ENCODE assay signal across 18 cellular contexts in the genomic region with DNA sequence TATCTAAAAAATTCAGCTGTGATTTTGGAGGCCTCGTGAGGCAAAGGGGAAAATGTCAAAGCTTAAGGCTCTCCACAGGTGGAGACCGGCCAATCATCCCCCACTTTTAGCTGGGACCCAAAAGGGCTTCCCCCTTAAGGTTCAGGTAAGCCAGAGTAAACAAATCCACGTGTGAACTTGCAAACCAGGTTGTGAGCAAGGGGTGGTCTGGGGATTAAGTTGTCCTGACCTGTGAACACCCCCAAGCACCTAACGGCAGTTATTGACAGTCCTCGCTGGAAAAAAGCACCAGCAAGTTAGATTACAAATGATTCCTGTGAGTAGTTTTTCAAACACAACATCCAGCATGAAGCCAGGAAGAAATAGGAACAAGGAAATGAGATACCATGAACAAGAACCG. TPM values are rescaled to one million over a fixed set of nuclear protein-coding genes. Genes with fewer than 3 reads are reported as not detected.
DNase-seq lines count a peak whose midpoint lies in the region; ATAC-seq, FAIRE-seq and TF ChIP-seq lines count a peak whose summit lies in the region.
"Had no signal": no experiment of that assay in that cellular context is flagged by ENCODE, and none has a peak within 500 bp of the region (broad histone marks: within the 10 kb centered on the region; RNA-seq: fewer than 3 reads in every experiment).

No MANE protein-coding gene starts in this region.

- H3K4me3 ChIP-seq in stomach, result no peak overlapping the region
- H3K4me3 ChIP-seq: GM23338 had no signal

- no peaks in the 10 kb centered on the region for H3K4me1 ChIP-seq in stomach

- TF ChIP-seq EP300 in stomach (IDR thresholded peaks at IDR 0.05), result no peak

- H3K9me3 ChIP-seq in stomach, result no peaks in the 10 kb centered on the region

- peaks cover 45% of the 10 kb centered on the region for H3K27me3 Mint-ChIP-seq in activated CD8-positive, alpha-beta memory T cell treated with anti-CD3 and anti-CD28 coated beads, Interleukin-2, amount 10 ng/mL, durations not matched to agents 7 days and 5 days
- H3K27me3 Mint-ChIP-seq in stimulated activated memory B cell treated with anti-CD40 and anti-IgM and Interleukin-4, amounts not matched to agents 10 μg/mL and 1 μg/mL and 100 μg/mL, for 72 hours, result no peaks in the 10 kb centered on the region

- no peaks in the 10 kb centered on the region for H3K36me3 Mint-ChIP-seq in activated CD8-positive, alpha-beta memory T cell treated with anti-CD3 and anti-CD28 coated beads, Interleukin-2, amount 10 ng/mL, durations not matched to agents 7 days and 5 days
- H3K36me3 Mint-ChIP-seq in stimulated activated memory B cell treated with anti-CD40 and anti-IgM and Interleukin-4, amounts not matched to agents 10 μg/mL and 1 μg/mL and 100 μg/mL, for 72 hours, result no peaks in the 10 kb centered on the region

- no peak overlapping the region for H3K27ac ChIP-seq in stomach
- H3K27ac ChIP-seq: C4-2B had no signal

- no peak for TF ChIP-seq POLR2A in GM12891 (IDR thresholded peaks at IDR 0.05; ENCODE audit: low read depth, low read length)
- TF ChIP-seq POLR2A in stomach (IDR thresholded peaks at IDR 0.05), result no peak

- CTCF ChIA-PET in activated CD8-positive, alpha-beta memory T cell treated with anti-CD3 and anti-CD28 coated beads, Interleukin-2, amount 10 ng/mL, durations not matched to agents 7 days and 5 days (lab: Charles Lee), result no interaction called here

- no peak for ATAC-seq in activated CD8-positive, alpha-beta memory T cell treated with anti-CD3 and anti-CD28 coated beads, Interleukin-2, amount 10 ng/mL, durations not matched to agents 7 days and 5 days
- no peak for ATAC-seq in stimulated activated memory B cell treated with anti-CD40 and anti-IgM and Interleukin-4, amounts not matched to agents 10 μg/mL and 1 μg/mL and 100 μg/mL, for 72 hours
- ATAC-seq: GM23338, PC-3 had no signal

- 37 to 58% (median 54%) methylated on average over 6 of the region's 6 CpGs for WGBS in stomach, 5 donors

- H3K27ac Mint-ChIP-seq in activated CD8-positive, alpha-beta memory T cell treated with anti-CD3 and anti-CD28 coated beads, Interleukin-2, amount 10 ng/mL, durations not matched to agents 7 days and 5 days, result no peak overlapping the region
- H3K27ac Mint-ChIP-seq in stimulated activated memory B cell treated with anti-CD40 and anti-IgM and Interleukin-4, amounts not matched to agents 10 μg/mL and 1 μg/mL and 100 μg/mL, for 72 hours, result peak overlapping the region; percentile 81
- H3K27ac Mint-ChIP-seq: GM23338 had no signal

- no peaks in the 10 kb centered on the region for H3K36me3 ChIP-seq in stomach

- H3K4me1 Mint-ChIP-seq in activated CD8-positive, alpha-beta memory T cell treated with anti-CD3 and anti-CD28 coated beads, Interleukin-2, amount 10 ng/mL, durations not matched to agents 7 days and 5 days, result peaks cover 9% of the 10 kb centered on the region
- peaks cover 45% of the 10 kb centered on the region for H3K4me1 Mint-ChIP-seq in stimulated activated memory B cell treated with anti-CD40 and anti-IgM and Interleukin-4, amounts not matched to agents 10 μg/mL and 1 μg/mL and 100 μg/mL, for 72 hours

- peak; percentile 78 for FAIRE-seq in GM12891 (lab: Jason Lieb, UNC)

- H3K9me3 Mint-ChIP-seq in activated CD8-positive, alpha-beta memory T cell treated with anti-CD3 and anti-CD28 coated beads, Interleukin-2, amount 10 ng/mL, durations not matched to agents 7 days and 5 days (ENCODE audit: low read depth), result no peaks in the 10 kb centered on the region
- H3K9me3 Mint-ChIP-seq in stimulated activated memory B cell treated with anti-CD40 and anti-IgM and Interleukin-4, amounts not matched to agents 10 μg/mL and 1 μg/mL and 100 μg/mL, for 72 hours, result no peaks in the 10 kb centered on the region
- H3K9me3 Mint-ChIP-seq: GM23338 had no signal

- H3K27me3 ChIP-seq in stomach, result peaks cover 0 to 16% (median 0%) of the 10 kb centered on the region in 3 donors

- intact Hi-C loops in stomach (cut with DNase I; ENCODE audit: low total_unique reads), result no loop called here

- no peak for TF ChIP-seq CTCF in stomach (IDR thresholded peaks at IDR 0.05)

- H3K4me3 Mint-ChIP-seq in activated CD8-positive, alpha-beta memory T cell treated with anti-CD3 and anti-CD28 coated beads, Interleukin-2, amount 10 ng/mL, durations not matched to agents 7 days and 5 days, result no peak overlapping the region
- no peak overlapping the region for H3K4me3 Mint-ChIP-seq in stimulated activated memory B cell treated with anti-CD40 and anti-IgM and Interleukin-4, amounts not matched to agents 10 μg/mL and 1 μg/mL and 100 μg/mL, for 72 hours
- H3K4me3 Mint-ChIP-seq: GM23338 had no signal

- peak; percentile 31 for DNase-seq in activated CD8-positive, alpha-beta memory T cell treated with anti-CD3 and anti-CD28 coated beads, Interleukin-2, amount 10 ng/mL, durations not matched to agents 7 days and 5 days
- no peak for DNase-seq in activated CD8-positive, alpha-beta memory T cell treated with anti-CD3 and anti-CD28 coated beads, Interleukin-2, amount 50 U/mL, for 4 hours
- DNase-seq in GM12891 (ENCODE audit: insufficient read length, low spot score), result no peak
- DNase-seq in ecto neural progenitor cell (ENCODE audit: low spot score), result peak; percentile 33
- DNase-seq in stomach, result no peak
- DNase-seq in activated CD4-positive, alpha-beta T cell treated with anti-CD3 and anti-CD28 coated beads for 4 hours, result no peak
- DNase-seq in MV-4-11 (lab: John Stamatoyannopoulos, UW), result no peak
- DNase-seq: DMS 273 treated with DMSO at 0.1 percent for 48 hours, KG1, NCI-H1048, NCI-H1436 treated with DMSO at 0.1 percent for 48 hours, NCI-H2029 treated with DMSO at 0.1 percent for 48 hours, NCI-H2171 treated with DMSO at 0.1 percent for 48 hours, NCI-H446 treated with DMSO at 0.1 percent for 48 hours, PC-3 had no signal

TF ChIP-seq in GM12891, 5 proteins besides CTCF, POLR2A, EP300 and RAD21:
- no peak for TF ChIP-seq SPI1 (IDR thresholded peaks at IDR 0.05; ENCODE audit: low read depth, low read length)
- TF ChIP-seq POU2F2 (IDR thresholded peaks at IDR 0.05; ENCODE audit: low read depth, low read length), result no peak
- no peak for TF ChIP-seq PAX5 (IDR thresholded peaks at IDR 0.05; ENCODE audit: insufficient read depth, low read length, severe bottlenecking)
- no peak for TF ChIP-seq TAF1 (IDR thresholded peaks at IDR 0.05; ENCODE audit: low read depth, low read length)
- TF ChIP-seq POLR2AphosphoS5 (IDR thresholded peaks at IDR 0.05; ENCODE audit: low read depth, low read length), result no peak

RNA-seq across cellular contexts. Expression of gene MYO7B, which starts 42.9 kb away (rescaled TPM):
- under 1 TPM in 1 of 2 experiments, not detected in 1; 0.26 TPM for total RNA-seq in activated CD8-positive, alpha-beta memory T cell treated with anti-CD3 and anti-CD28 coated beads, Interleukin-2, amount 10 ng/mL, durations not matched to agents 7 days and 5 days
- polyA plus RNA-seq in GM12891 (2012; ENCODE audit: low read depth, missing spikeins), result 5.1 TPM
- 100 to 1,000 TPM in 1 of 5 donors, 1 to 10 TPM in 1, under 1 TPM in 1, not detected in 2; under 0.01 to 155 (median 2.8) TPM for total RNA-seq in stomach
- polyA plus RNA-seq in stomach, result under 1 TPM; 0.31 to 0.50 (median 0.46) TPM
- total RNA-seq: GM23338 had no signal
- polyA plus RNA-seq: GM23338 had no signal

RNA-seq across cellular contexts. Expression of gene IWS1, which starts 52.1 kb away (rescaled TPM):
- 10 to 100 TPM; 53.2 to 55.1 TPM for total RNA-seq in activated CD8-positive, alpha-beta memory T cell treated with anti-CD3 and anti-CD28 coated beads, Interleukin-2, amount 10 ng/mL, durations not matched to agents 7 days and 5 days
- 34.0 TPM for polyA plus RNA-seq in GM12891 (2012; ENCODE audit: low read depth, missing spikeins)
- 100 to 1,000 TPM in 2 of 5 donors, 10 to 100 TPM in 3; 27.4 to 145 (median 92.2) TPM for total RNA-seq in stomach
- polyA plus RNA-seq in stomach, result 10 to 100 TPM; 18.7 to 20.7 (median 20.6) TPM

Comparison
In these comparisons a context has a peak if more than half of its experiments do, and no peak if none do; other contexts are left out.
1. DNase-seq: peak in activated CD8-positive, alpha-beta memory T cell treated with anti-CD3 and anti-CD28 coated beads, Interleukin-2, amount 10 ng/mL, durations not matched to agents 7 days and 5 days (single experiment) and ecto neural progenitor cell (single experiment); none in activated CD8-positive, alpha-beta memory T cell treated with anti-CD3 and anti-CD28 coated beads, Interleukin-2, amount 50 U/mL, for 4 hours (single experiment), GM12891 (single experiment), stomach (single experiment), activated CD4-positive, alpha-beta T cell treated with anti-CD3 and anti-CD28 coated beads for 4 hours (0 of 2) and MV-4-11 (single experiment).